10 cellular contexts compared by ENCODE assay signal in genomic region chr1:172357753-172358152, GRCh38.
DNase-seq lines count a peak whose midpoint lies in the region; ATAC-seq and TF ChIP-seq lines count a peak whose summit lies in the region.
"Had no signal": no experiment of that assay in that cellular context is flagged by ENCODE, and none has a peak within 500 bp of the region (broad histone marks: within the 10 kb centered on the region; RNA-seq: fewer than 3 reads in every experiment).

No MANE protein-coding gene starts in this region.

- H3K27me3 ChIP-seq in AG04450 (ENCODE audit: control insufficient read depth, insufficient read depth, low read length) (no peaks in the 10 kb centered on the region), IMR-90 (ENCODE audit: control insufficient read depth, insufficient read depth, low read length) (no peaks in the 10 kb centered on the region), body of pancreas (no peaks in the 10 kb centered on the region)
- no peaks in the 10 kb centered on the region for H3K27me3 ChIP-seq in naive thymus-derived CD4-positive, alpha-beta T cell (ENCODE audit: control insufficient read depth in 2 of 2, insufficient read depth in 2 of 2, low read length in 2 of 2)

- peak overlapping the region; percentile 16; the same call in 1 of the 3 replicates for H2BK15ac ChIP-seq in IMR-90 (ENCODE audit: low read depth, low read length)

- peaks cover 0 to 5% (median 0%) of the 10 kb centered on the region in 5 donors for H3K36me3 Mint-ChIP-seq in naive thymus-derived CD4-positive, alpha-beta T cell

- peaks cover 10% of the 10 kb centered on the region for H3K4me1 ChIP-seq in IMR-90 (ENCODE audit: control insufficient read depth, insufficient read depth, low read length)
- H3K4me1 ChIP-seq in body of pancreas, result peaks cover 33% of the 10 kb centered on the region
- peaks cover 25 to 40% of the 10 kb centered on the region in 2 donors for H3K4me1 ChIP-seq in naive thymus-derived CD4-positive, alpha-beta T cell (ENCODE audit: control insufficient read depth in 2 of 2, insufficient read depth in 2 of 2, low read length in 2 of 2)

- peaks cover 0 to 2% (median 0%) of the 10 kb centered on the region in 11 donors for H3K9me3 Mint-ChIP-seq in naive thymus-derived CD4-positive, alpha-beta T cell

- in situ Hi-C loops in IMR-90 (cut with MboI; ENCODE audit: low sequenced_read_pairs), result no loop called here

- peak overlapping the region; percentile 67 to 93 (median 90) for H3K27ac Mint-ChIP-seq in naive thymus-derived CD4-positive, alpha-beta T cell

- H4K91ac ChIP-seq in IMR-90 (ENCODE audit: insufficient read depth, low read depth, low read length), result peak overlapping the region; percentile 4; the same call in 1 of the 2 replicates

- POLR2A ChIA-PET in AG04450 (lab: Yijun Ruan, JAX) (interaction anchor here (0.6 to 1.5 kb wide), 3 partner anchors 23 to 71 kb away, joined by 3 to 6 read pairs (median 5); no protein-coding TSS in a partner anchor), IMR-90 (lab: Charles Lee; ENCODE audit: unreplicated experiment) (interaction anchor here (1.0 kb wide), 1 partner anchor 14 kb away, joined by 3 read pairs; no protein-coding TSS in a partner anchor)
- POLR2A ChIA-PET in naive thymus-derived CD4-positive, alpha-beta T cell (lab: Charles Lee), result interaction anchor here (0.6 to 2.7 kb wide), 8 partner anchors 18 to 177 kb away, joined by 3 to 15 read pairs (median 4); no protein-coding TSS in a partner anchor

- H2BK5ac ChIP-seq in IMR-90 (ENCODE audit: low read depth, low read length, poor library complexity, severe bottlenecking), result peak overlapping the region; percentile 39

- TF ChIP-seq CTCF in AG04450 (IDR thresholded peaks at IDR 0.05; ENCODE audit: low read depth, low read length), result no peak
- no peak for TF ChIP-seq CTCF in IMR-90 (conservative IDR thresholded peaks at IDR 0.05; ENCODE audit: low read depth, low read length)
- no peak for TF ChIP-seq CTCF in body of pancreas (IDR thresholded peaks at IDR 0.05)

- TF ChIP-seq POLR2A in IMR-90 (IDR thresholded peaks at IDR 0.05; ENCODE audit: low read depth, low read length) (no peak), body of pancreas (IDR thresholded peaks at IDR 0.05) (no peak)

- no peak overlapping the region for H3K9ac ChIP-seq in IMR-90 (ENCODE audit: low read depth, low read length)

- WGBS in IMR-90 (ENCODE audit: extremely low coverage in 2 of 2, insufficient read length in 1 of 2), 2 experiments, result no CpG with 5 or more reads among the region's 1 CpG
- 84 to 90% methylated on average over 1 of the region's 1 CpG for WGBS in body of pancreas, 2 donors

- peak overlapping the region; percentile 22 for H2BK120ac ChIP-seq in IMR-90 (ENCODE audit: low read depth, low read length)

- BruUV-seq in IMR-90 (replicated peaks; lab: Mats Ljungman, UMichigan), result no TSS peak

- CTCF ChIA-PET in AG04450 (lab: Charles Lee), result interaction anchor here (0.7 to 0.9 kb wide), 2 partner anchors 15 to 72 kb away, joined by 3 to 4 read pairs; no protein-coding TSS in a partner anchor
- CTCF ChIA-PET in IMR-90 (lab: Yijun Ruan, JAX), result no interaction called here
- CTCF ChIA-PET in naive thymus-derived CD4-positive, alpha-beta T cell (lab: Charles Lee), result interaction anchor here (0.5 to 2.1 kb wide), 8 partner anchors 9 to 488 kb away, joined by 3 to 13 read pairs (median 4); no protein-coding TSS in a partner anchor

- peak overlapping the region; percentile 8; the same call in 1 of the 2 replicates for H3K14ac ChIP-seq in IMR-90 (replicated peaks; ENCODE audit: low read depth, low read length)

- H3K36me3 ChIP-seq in IMR-90 (ENCODE audit: control insufficient read depth, insufficient read depth, low read length) (no peaks in the 10 kb centered on the region), body of pancreas (replicated peaks in 1 of 2; ENCODE audit: insufficient read depth in 1 of 2, low read depth in 2 of 2) (no peaks in the 10 kb centered on the region)
- H3K36me3 ChIP-seq in naive thymus-derived CD4-positive, alpha-beta T cell (ENCODE audit: control insufficient read depth in 2 of 3, insufficient read depth in 3 of 3, low read length in 3 of 3), result no peaks in the 10 kb centered on the region

- ATAC-seq in IMR-90 (ENCODE audit: low read depth) (no peak), body of pancreas (no peak), GM18873 (IDR thresholded peaks at IDR 0.05; ENCODE audit: low FRiP score, unreplicated experiment) (no peak)
- ATAC-seq in naive thymus-derived CD4-positive, alpha-beta T cell, result peak; percentile 14

- peak overlapping the region; percentile 97 for H3K18ac ChIP-seq in IMR-90 (ENCODE audit: low read depth, low read length)

- H3K4me3 ChIP-seq in AG04450 (ENCODE audit: low read depth, low read length) (peak overlapping the region; percentile 11; the same call in 1 of the 2 replicates), IMR-90 (ENCODE audit: insufficient read depth, low read depth, low read length) (no peak overlapping the region), body of pancreas (no peak overlapping the region)
- no peak overlapping the region for H3K4me3 ChIP-seq in naive thymus-derived CD4-positive, alpha-beta T cell (ENCODE audit: low read length)

- no peak overlapping the region for H3K27ac ChIP-seq in AG04450 (ENCODE audit: low read depth, low read length)
- H3K27ac ChIP-seq in IMR-90 (ENCODE audit: insufficient read depth, low read length), result peak overlapping the region; percentile 57; the same call in 1 of the 2 replicates
- peak overlapping the region; percentile 35 to 78 (median 70) for H3K27ac ChIP-seq in body of pancreas
- H3K27ac ChIP-seq in naive thymus-derived CD4-positive, alpha-beta T cell (ENCODE audit: low read depth, low read length), result peak overlapping the region; percentile 58

- dilution Hi-C loops in IMR-90 (cut with HindIII; ENCODE audit: low sequenced_read_pairs, unreplicated experiment), result no loop called here

- H3K56ac ChIP-seq in IMR-90 (ENCODE audit: extremely low read depth, insufficient read depth, low read length), result no peak overlapping the region

- H4K8ac ChIP-seq in IMR-90 (ENCODE audit: low read depth in 2 of 2, low read length in 2 of 2), result peak overlapping the region; percentile 14 to 32; a peak in 1 of 4 replicates

- no peaks in the 10 kb centered on the region for H3K9me3 ChIP-seq in AG04450 (ENCODE audit: control insufficient read depth, insufficient read depth, low read length)
- no peaks in the 10 kb centered on the region for H3K9me3 ChIP-seq in IMR-90 (ENCODE audit: control insufficient read depth, insufficient read depth, low read length)
- H3K9me3 ChIP-seq in body of pancreas, result no peaks in the 10 kb centered on the region
- no peaks in the 10 kb centered on the region for H3K9me3 ChIP-seq in naive thymus-derived CD4-positive, alpha-beta T cell (ENCODE audit: control insufficient read depth in 2 of 3, low read length in 3 of 3)

- H3K79me1 ChIP-seq in IMR-90 (ENCODE audit: low read depth in 1 of 2, low read length in 2 of 2), result no peaks in the 10 kb centered on the region

- H2BK20ac ChIP-seq in IMR-90 (ENCODE audit: low read depth, low read length), result peak overlapping the region; percentile 28; the same call in 1 of the 2 replicates

- TF ChIP-seq RAD21 in IMR-90 (IDR thresholded peaks at IDR 0.05; ENCODE audit: low read length), result no peak

- no peaks in the 10 kb centered on the region for H3K27me3 Mint-ChIP-seq in naive thymus-derived CD4-positive, alpha-beta T cell

- H3K4me1 Mint-ChIP-seq in naive thymus-derived CD4-positive, alpha-beta T cell, result peaks cover 8 to 56% (median 34%) of the 10 kb centered on the region in 7 donors

- H4K5ac ChIP-seq in IMR-90 (ENCODE audit: low read depth, low read length), result no peak overlapping the region

- no peak overlapping the region for H2AK9ac ChIP-seq in IMR-90 (replicated peaks; ENCODE audit: low read depth, low read length, poor library complexity)

- peak overlapping the region in 9 of 10 donors; percentile 60 to 76 (median 72) for H3K4me3 Mint-ChIP-seq in naive thymus-derived CD4-positive, alpha-beta T cell

- H3K9me1 ChIP-seq in IMR-90 (ENCODE audit: insufficient read depth, low read length), result peaks cover 5% of the 10 kb centered on the region; the same call in 1 of the 2 replicates

- peak overlapping the region; percentile 37; the same call in 1 of the 2 replicates for H2AK5ac ChIP-seq in IMR-90 (ENCODE audit: low read depth, low read length)

- peak overlapping the region; percentile 56 for H3K4me2 ChIP-seq in IMR-90 (ENCODE audit: low read depth, low read length)

- H2AFZ ChIP-seq in IMR-90 (replicated peaks; ENCODE audit: low read length, poor library complexity), result no peak overlapping the region

- H4K20me1 ChIP-seq in IMR-90 (ENCODE audit: insufficient read depth, low read length), result no peaks in the 10 kb centered on the region; the same call in 1 of the 2 replicates

- DNase-seq in AG04450 (ENCODE audit: low read depth, low spot score), result no peak
- DNase-seq in IMR-90, result no peak
- no peak for DNase-seq in body of pancreas
- DNase-seq in naive thymus-derived CD4-positive, alpha-beta T cell, result no peak
- DNase-seq in SW 1271 (lab: John Stamatoyannopoulos, UW), result no peak
- no peak for DNase-seq in iPS-NIHi7 (ENCODE audit: extremely low spot score)
- no peak for DNase-seq in NK-92 (lab: John Stamatoyannopoulos, UW; ENCODE audit: unreplicated experiment)
- DNase-seq: GF-D8, NCI-H510A had no signal

- peak overlapping the region; percentile 28 for H3K23ac ChIP-seq in IMR-90 (ENCODE audit: low read depth, low read length)

- intact Hi-C loops in IMR-90 (cut with micrococcal nuclease), result loop anchor here (1.0 to 2.0 kb wide), 3 partner anchors 23 to 213 kb away; no protein-coding TSS in a partner anchor
- intact Hi-C loops in body of pancreas (cut with DNase I), result no loop called here
- intact Hi-C loops in naive thymus-derived CD4-positive, alpha-beta T cell (cut with micrococcal nuclease), result loop anchor here (1.0 to 10.0 kb wide), 9 partner anchors 12 to 176 kb away; no protein-coding TSS in a partner anchor

- H3K4ac ChIP-seq in IMR-90 (ENCODE audit: low read depth, low read length), result peak overlapping the region; percentile 69

TF ChIP-seq in IMR-90, 13 proteins besides CTCF, POLR2A, EP300 and RAD21 (continues in another document):
- no peak for TF ChIP-seq FOS (IDR thresholded peaks at IDR 0.05; ENCODE audit: low read depth, low read length)
- TF ChIP-seq CHD1 (IDR thresholded peaks at IDR 0.05; ENCODE audit: low read depth, low read length), result no peak
- TF ChIP-seq NFE2L2 (IDR thresholded peaks at IDR 0.05; ENCODE audit: low read depth, low read length), result no peak
- TF ChIP-seq USF2 (IDR thresholded peaks at IDR 0.05; ENCODE audit: low read depth, low read length), result no peak
- TF ChIP-seq CEBPB (IDR thresholded peaks at IDR 0.05; ENCODE audit: low read depth, low read length), result no peak
- no peak for TF ChIP-seq RFX5 (IDR thresholded peaks at IDR 0.05; ENCODE audit: low read depth, low read length)
- no peak for TF ChIP-seq RCOR1 (IDR thresholded peaks at IDR 0.05; ENCODE audit: insufficient replicate concordance, low read length)
